Comparison of ENCODE assay signal across 8 cellular contexts in genomic region chr4:75698162-75698962, GRCh38. TPM values are rescaled to one million over a fixed set of nuclear protein-coding genes. Genes with fewer than 3 reads are reported as not detected.
A peak's percentile ranks its signal among the peaks of the same experiment; 100 is the strongest.
DNase-seq lines count a peak whose midpoint lies in the region; ATAC-seq and TF ChIP-seq lines count a peak whose summit lies in the region.

No MANE protein-coding gene starts in this region.

- H3K36me3 Mint-ChIP-seq in activated naive CD4-positive, alpha-beta T cell treated with anti-CD3 and anti-CD28 coated beads for 36 hours (ENCODE audit: low read depth): peaks cover 8% of the 10 kb centered on the region

- no peak overlapping the region for H3K4me3 Mint-ChIP-seq in activated naive CD4-positive, alpha-beta T cell treated with anti-CD3 and anti-CD28 coated beads for 36 hours

- peak overlapping the region; percentile 38 to 71 (median 60) for H3K27ac ChIP-seq in Peyer's patch

- peak; percentile 38 for DNase-seq in activated naive CD4-positive, alpha-beta T cell treated with anti-CD3 and anti-CD28 coated beads for 36 hours
- DNase-seq in activated naive CD4-positive, alpha-beta T cell treated with Interleukin-2 at 50 U/mL for 16 hours: no peak
- DNase-seq in Peyer's patch: peak in 2 of 3 donors; percentile 44 to 57
- DNase-seq in mucosa of gallbladder (ENCODE audit: low spot score): peak; percentile 12
- no peak for DNase-seq in NCI-H1417 (lab: John Stamatoyannopoulos, UW)
- DNase-seq in ACHN: no peak
- DNase-seq in MG63: no peak

- H3K27me3 Mint-ChIP-seq in activated naive CD4-positive, alpha-beta T cell treated with anti-CD3 and anti-CD28 coated beads for 36 hours (ENCODE audit: low read depth): no peaks in the 10 kb centered on the region

- H3K9me3 ChIP-seq in Peyer's patch (no peaks in the 10 kb centered on the region), MG63 (no peaks in the 10 kb centered on the region)

- TF ChIP-seq POLR2A in Peyer's patch (IDR thresholded peaks at IDR 0.05): no peak

- no peak overlapping the region for H3K4me3 ChIP-seq in Peyer's patch
- no peak overlapping the region for H3K4me3 ChIP-seq in MG63

- in situ Hi-C loops in ACHN (cut with HindIII; ENCODE audit: low pct_ligation_motif_present, low pct_unique_long_range_greater_than_20kb, low sequenced_read_pairs): no loop called here

- peak; percentile 95 for ATAC-seq in HG02884 (IDR thresholded peaks at IDR 0.05; ENCODE audit: unreplicated experiment)

- no peak for TF ChIP-seq CTCF in Peyer's patch (IDR thresholded peaks at IDR 0.05)

- peak overlapping the region; percentile 11 for H3K27ac Mint-ChIP-seq in activated naive CD4-positive, alpha-beta T cell treated with anti-CD3 and anti-CD28 coated beads for 36 hours

- H3K4me1 ChIP-seq in Peyer's patch: peaks cover 0 to 21% (median 2%) of the 10 kb centered on the region in 4 donors

- H3K4me1 Mint-ChIP-seq in activated naive CD4-positive, alpha-beta T cell treated with anti-CD3 and anti-CD28 coated beads for 36 hours (ENCODE audit: low read depth): peaks cover 29% of the 10 kb centered on the region

- H3K9me3 Mint-ChIP-seq in activated naive CD4-positive, alpha-beta T cell treated with anti-CD3 and anti-CD28 coated beads for 36 hours: no peaks in the 10 kb centered on the region

- CTCF ChIA-PET in activated naive CD4-positive, alpha-beta T cell treated with anti-CD3 and anti-CD28 coated beads for 36 hours (lab: Charles Lee): interaction anchor here (0.8 to 1.6 kb wide), 2 partner anchors 11 to 14 kb away, joined by 3 to 4 read pairs; no protein-coding TSS in a partner anchor

- H3K36me3 ChIP-seq in Peyer's patch (no peaks in the 10 kb centered on the region), MG63 (no peaks in the 10 kb centered on the region)

- intact Hi-C loops in activated naive CD4-positive, alpha-beta T cell treated with anti-CD3 and anti-CD28 coated beads for 36 hours (cut with micrococcal nuclease): loop anchor here (1.0 to 2.0 kb wide), 3 partner anchors 25 to 44 kb away; partner anchors contain the start of genes G3BP2 and USO1

- H3K27me3 ChIP-seq in Peyer's patch (no peaks in the 10 kb centered on the region), MG63 (no peaks in the 10 kb centered on the region)

RNA-seq across cellular contexts. Expression of gene G3BP2, which starts 25.2 kb away (rescaled TPM):
- 100 to 1,000 TPM; 134 to 144 TPM for total RNA-seq in activated naive CD4-positive, alpha-beta T cell treated with anti-CD3 and anti-CD28 coated beads for 36 hours
- total RNA-seq in Peyer's patch (100 to 1,000 TPM in 1 of 4 donors, 10 to 100 TPM in 3; 54.5 to 121 (median 89.8) TPM), mucosa of gallbladder (146 TPM)
- total RNA-seq in MG63 (2014; rRNA removed; shearing (Covaris generic); ENCODE audit: low replicate concordance): 21.3 and 41.9 TPM in 2 replicates

RNA-seq across cellular contexts. Expression of gene USO1, which starts 26.0 kb away (rescaled TPM):
- 10 to 100 TPM; 42.1 to 42.4 TPM for total RNA-seq in activated naive CD4-positive, alpha-beta T cell treated with anti-CD3 and anti-CD28 coated beads for 36 hours
- total RNA-seq in Peyer's patch (100 to 1,000 TPM in 1 of 4 donors, 10 to 100 TPM in 3; 34.5 to 106 (median 48.2) TPM), mucosa of gallbladder (66.8 TPM)
- 21.8 and 26.5 TPM in 2 replicates for total RNA-seq in MG63 (2014; rRNA removed; shearing (Covaris generic); ENCODE audit: low replicate concordance)

Comparison
In these comparisons a context has a peak if more than half of its experiments do, and no peak if none do; other contexts are left out.
1. DNase-seq: peak in activated naive CD4-positive, alpha-beta T cell treated with anti-CD3 and anti-CD28 coated beads for 36 hours (single experiment), Peyer's patch (2 of 3) and mucosa of gallbladder (single experiment); none in activated naive CD4-positive, alpha-beta T cell treated with Interleukin-2 at 50 U/mL for 16 hours (single experiment), NCI-H1417 (0 of 3), ACHN (single experiment) and MG63 (single experiment).